Comparison of ENCODE assay signal across 18 cellular contexts in genomic region chr1:23210963-23211362, GRCh38. TPM values are rescaled to one million over a fixed set of nuclear protein-coding genes. Genes with fewer than 3 reads are reported as not detected.
DNase-seq lines count a peak whose midpoint lies in the region; ATAC-seq, FAIRE-seq and TF ChIP-seq lines count a peak whose summit lies in the region.
"Had no signal": no experiment of that assay in that cellular context is flagged by ENCODE, and none has a peak within 500 bp of the region (broad histone marks: within the 10 kb centered on the region; RNA-seq: fewer than 3 reads in every experiment).

No MANE protein-coding gene starts in this region.

- peak; percentile 25 for DNase-seq in PC-3
- DNase-seq in bronchial epithelial cell (ENCODE audit: low read depth), result peak; percentile 78
- no peak for DNase-seq in keratinocyte (ENCODE audit: low read depth, low spot score)
- DNase-seq: BE2C; CD4-positive, alpha-beta memory T cell; DMS79; HFFc6 had no signal

- no peak for FAIRE-seq in bronchial epithelial cell (lab: Jason Lieb, UNC)
- FAIRE-seq in keratinocyte (lab: Jason Lieb, UNC), result peak; percentile 17
- FAIRE-seq: A204.1, GM12878, GM18507, H1 had no signal

- H3K9ac ChIP-seq in PC-3 (ENCODE audit: low read length), result no peak overlapping the region
- H3K9ac ChIP-seq in keratinocyte (ENCODE audit: control insufficient read depth, extremely low read depth, insufficient read depth, low read length), result no peak overlapping the region

- H3K4me1 ChIP-seq in HEK293 (ENCODE audit: control insufficient read depth, insufficient read depth, low read length) (no peaks in the 10 kb centered on the region), PC-3 (ENCODE audit: insufficient read depth, low read length) (peaks cover 23% of the 10 kb centered on the region), keratinocyte (ENCODE audit: control insufficient read depth, extremely low read depth, insufficient read depth, low read length) (peaks cover 8% of the 10 kb centered on the region)
- H3K4me1 ChIP-seq: BE2C, HAP-1 had no signal

- no peaks in the 10 kb centered on the region for H3K36me3 ChIP-seq in HEK293 (ENCODE audit: control insufficient read depth in 2 of 2, insufficient read depth in 1 of 2, low read length in 2 of 2)
- H3K36me3 ChIP-seq in PC-3 (ENCODE audit: low read depth, low read length), result no peaks in the 10 kb centered on the region
- no peaks in the 10 kb centered on the region for H3K36me3 ChIP-seq in bronchial epithelial cell (ENCODE audit: control insufficient read depth, insufficient read depth, low read length)
- H3K36me3 ChIP-seq in keratinocyte (ENCODE audit: control insufficient read depth in 2 of 2, extremely low read depth in 1 of 2, insufficient read depth in 2 of 2, low read length in 2 of 2), result no peaks in the 10 kb centered on the region
- H3K36me3 ChIP-seq: BE2C, HAP-1 had no signal

- H4K20me1 ChIP-seq in PC-3 (ENCODE audit: low read length), result no peaks in the 10 kb centered on the region
- no peaks in the 10 kb centered on the region for H4K20me1 ChIP-seq in keratinocyte (ENCODE audit: control insufficient read depth, extremely low read depth, insufficient read depth, low read length)

- no peaks in the 10 kb centered on the region for H3K27me3 ChIP-seq in PC-3 (ENCODE audit: low read length)
- H3K27me3 ChIP-seq in bronchial epithelial cell (ENCODE audit: control insufficient read depth, insufficient read depth, low read length), result peaks cover 1% of the 10 kb centered on the region
- no peaks in the 10 kb centered on the region for H3K27me3 ChIP-seq in keratinocyte (ENCODE audit: control insufficient read depth, extremely low read depth, insufficient read depth, low read length)
- H3K27me3 ChIP-seq: BE2C had no signal

- BruUV-seq in PC-3 (replicated peaks; lab: Mats Ljungman, UMichigan), result no TSS peak

- H3K4me3 ChIP-seq in HEK293 (ENCODE audit: low read depth, low read length) (no peak overlapping the region), PC-3 (ENCODE audit: low read length) (no peak overlapping the region), bronchial epithelial cell (ENCODE audit: low read depth, low read length) (no peak overlapping the region), keratinocyte (ENCODE audit: control insufficient read depth in 2 of 3, extremely low read depth in 1 of 3, insufficient read depth in 2 of 3, low read depth in 1 of 3, low read length in 3 of 3) (no peak overlapping the region)
- H3K4me3 ChIP-seq: GM12878, HAP-1 had no signal

- no peaks in the 10 kb centered on the region for H3K9me2 ChIP-seq in PC-3 (replicated peaks; ENCODE audit: low read length)

- no peak overlapping the region for H3K27ac ChIP-seq in HEK293 (ENCODE audit: extremely low read depth, low read depth, low read length)
- H3K27ac ChIP-seq in PC-3 (ENCODE audit: low read length), result no peak overlapping the region
- H3K27ac ChIP-seq in keratinocyte (ENCODE audit: control insufficient read depth, insufficient read depth, low read length), result no peak overlapping the region
- H3K27ac ChIP-seq: C4-2B had no signal

- H3K4me2 ChIP-seq in PC-3 (ENCODE audit: low read length) (no peak overlapping the region), keratinocyte (ENCODE audit: control insufficient read depth, extremely low read depth, insufficient read depth, low read depth, low read length) (no peak overlapping the region)

- CTCF ChIA-PET in HEK293 (lab: Yijun Ruan, JAX) (interaction anchor here (0.5 to 3.0 kb wide), 8 partner anchors 20 to 287 kb away, joined by 3 to 10 read pairs (median 4); no protein-coding TSS in a partner anchor), PC-3 (lab: Charles Lee) (no interaction called here)

- dilution Hi-C loops in keratinocyte (cut with MboI; ENCODE audit: extremely low pct_ligation_motif_present, low sequenced_read_pairs), result no loop called here

- H3K79me2 ChIP-seq in PC-3 (ENCODE audit: low read length), result no peaks in the 10 kb centered on the region
- H3K79me2 ChIP-seq in keratinocyte (ENCODE audit: control insufficient read depth, insufficient read depth, low read length), result no peaks in the 10 kb centered on the region

- intact Hi-C loops in PC-3 (cut with micrococcal nuclease), result no loop called here

- ATAC-seq in PC-3, result no peak; the same call in 1 of the 2 replicates
- no peak for ATAC-seq in HG02642 (IDR thresholded peaks at IDR 0.05; ENCODE audit: poor library complexity, unreplicated experiment)
- ATAC-seq in HG03135 (IDR thresholded peaks at IDR 0.05; ENCODE audit: unreplicated experiment), result no peak
- no peak for ATAC-seq in HG03108 (IDR thresholded peaks at IDR 0.05; ENCODE audit: unreplicated experiment)

- POLR2A ChIA-PET in HEK293 (lab: Yijun Ruan, JAX), result interaction anchor here (1.4 kb wide), 1 partner anchor 16 kb away, joined by 6 read pairs; no protein-coding TSS in a partner anchor
- POLR2A ChIA-PET in PC-3 (lab: Charles Lee; ENCODE audit: unreplicated experiment), result no interaction called here

- TF ChIP-seq CTCF in HEK293 (tag by site-specific recombination; IDR thresholded peaks at IDR 0.05) (no peak), PC-3 (conservative IDR thresholded peaks at IDR 0.05; ENCODE audit: low read depth, low read length) (no peak), bronchial epithelial cell (IDR thresholded peaks at IDR 0.05; ENCODE audit: insufficient read depth, low read length, severe bottlenecking) (no peak), keratinocyte (optimal IDR thresholded peaks at IDR 0.05 in 1 of 3, IDR thresholded peaks at IDR 0.05 in 1 of 3, conservative IDR thresholded peaks at IDR 0.05 in 1 of 3; ENCODE audit: extremely low read depth in 1 of 3, insufficient read depth in 2 of 3, low read length in 3 of 3) (no peak)

- no peaks in the 10 kb centered on the region for H3K9me1 ChIP-seq in keratinocyte (ENCODE audit: control insufficient read depth, extremely low read depth, insufficient read depth, low read length)

- no peak overlapping the region for H2AFZ ChIP-seq in PC-3 (ENCODE audit: low read length)
- no peak overlapping the region for H2AFZ ChIP-seq in keratinocyte (ENCODE audit: control insufficient read depth, low read length)

- H3K9me3 ChIP-seq in HEK293 (ENCODE audit: control insufficient read depth, insufficient read depth, low read depth, low read length), result no peaks in the 10 kb centered on the region
- H3K9me3 ChIP-seq in PC-3 (ENCODE audit: low read length), result no peaks in the 10 kb centered on the region
- H3K9me3 ChIP-seq in keratinocyte (ENCODE audit: control insufficient read depth, low read depth, low read length), result no peaks in the 10 kb centered on the region
- H3K9me3 ChIP-seq: BE2C, HAP-1 had no signal

- no peaks in the 10 kb centered on the region for H3F3A ChIP-seq in PC-3 (ENCODE audit: low read length, unreplicated experiment)

TF ChIP-seq in HEK293, 187 proteins besides CTCF, POLR2A, EP300 and RAD21:
- TF ChIP-seq ZNF768 (tag by site-specific recombination; IDR thresholded peaks at IDR 0.05) (0 out of 2 replicates have a peak, but pooled peaks have one; percentile 66), INSM2 (tag by site-specific recombination; IDR thresholded peaks at IDR 0.05) (no peak)

RNA-seq across cellular contexts. Expression of gene HTR1D, which starts 6.3 kb away (rescaled TPM):
- total RNA-seq in PC-3 (2014; rRNA removed) (1.3 TPM in 2 replicates), bronchial epithelial cell (under 0.01 and 0.26 TPM in 2 replicates)
- 0.08 to 0.30 TPM (median 0.14 TPM) in 3 replicates for polyA plus RNA-seq in keratinocyte
- polyA plus RNA-seq in keratinocyte (2011; ENCODE audit: low read depth), result 0.15 TPM
- 0.12 and 0.13 TPM in 2 replicates for polyA plus RNA-seq in keratinocyte (2011; cell fraction: cytosol; rRNA removed)
- 0.27 and 0.36 TPM in 2 replicates for polyA plus RNA-seq in keratinocyte (2011; cell fraction: nucleus; rRNA removed)
- 0.10 and 0.31 TPM in 2 replicates for polyA plus RNA-seq in keratinocyte (2012; ENCODE audit: low replicate concordance)
- 0.46 to 0.82 TPM (median 0.54 TPM) in 3 replicates for polyA minus RNA-seq in keratinocyte
- polyA minus RNA-seq in keratinocyte (2011; cell fraction: cytosol; rRNA and poly(A)+ RNA removed), result not detected
- polyA minus RNA-seq in keratinocyte (2011; cell fraction: nucleus; rRNA and poly(A)+ RNA removed), result 0.21 and 0.23 TPM in 2 replicates
- total RNA-seq: CD4-positive, alpha-beta memory T cell; GM12878 had no signal
- polyA plus RNA-seq: CD4-positive, alpha-beta memory T cell; IgD-negative memory B cell had no signal

RNA-seq across cellular contexts. Expression of gene LUZP1, which starts 42.3 kb away (rescaled TPM):
- total RNA-seq in PC-3 (2014; rRNA removed) (17.5 and 17.8 TPM in 2 replicates), bronchial epithelial cell (17.6 and 19.6 TPM in 2 replicates)
- 46.1 to 52.8 TPM (median 52.5 TPM) in 3 replicates for polyA plus RNA-seq in keratinocyte
- polyA plus RNA-seq in keratinocyte (2011; ENCODE audit: low read depth), result 102 TPM
- polyA plus RNA-seq in keratinocyte (2011; cell fraction: cytosol; rRNA removed), result 31.4 and 40.6 TPM in 2 replicates
- 68.2 and 75.7 TPM in 2 replicates for polyA plus RNA-seq in keratinocyte (2011; cell fraction: nucleus; rRNA removed)
- 18.8 and 46.9 TPM in 2 replicates for polyA plus RNA-seq in keratinocyte (2012; ENCODE audit: low replicate concordance)
- 65.4 to 110 TPM (median 99.0 TPM) in 3 replicates for polyA minus RNA-seq in keratinocyte
- 59.9 TPM for polyA minus RNA-seq in keratinocyte (2011; cell fraction: cytosol; rRNA and poly(A)+ RNA removed)
- polyA minus RNA-seq in keratinocyte (2011; cell fraction: nucleus; rRNA and poly(A)+ RNA removed), result 89.4 and 161 TPM in 2 replicates
